ENCODE assay signal across 27 cellular contexts in genomic region chr19:15426485-15427349, GRCh38. TPM values are rescaled to one million over a fixed set of nuclear protein-coding genes. Genes with fewer than 3 reads are reported as not detected.
DNase-seq lines count a peak whose midpoint lies in the region; ATAC-seq and TF ChIP-seq lines count a peak whose summit lies in the region.
"Had no signal": no experiment of that assay in that cellular context is flagged by ENCODE, and none has a peak within 500 bp of the region (broad histone marks: within the 10 kb centered on the region; RNA-seq: fewer than 3 reads in every experiment).

No MANE protein-coding gene starts in this region.

- peaks cover 18% of the 10 kb centered on the region for H3K4me1 Mint-ChIP-seq in CD4-positive, alpha-beta T cell (ENCODE audit: low read depth)

- H3K9me3 ChIP-seq in right atrium auricular region (no peaks in the 10 kb centered on the region), testis (no peaks in the 10 kb centered on the region)
- no peaks in the 10 kb centered on the region for H3K9me3 ChIP-seq in CD4-positive, alpha-beta T cell (ENCODE audit: control insufficient read depth, low read length)
- H3K9me3 ChIP-seq: neutrophil, thoracic aorta had no signal

- CTCF ChIA-PET in CD4-positive, alpha-beta T cell (lab: Charles Lee) = no interaction called here

- no peaks in the 10 kb centered on the region for H3K9me3 Mint-ChIP-seq in CD4-positive, alpha-beta T cell
- H3K9me3 Mint-ChIP-seq: CD8-positive, alpha-beta memory T cell; GM23338 had no signal

- TF ChIP-seq POLR2A in erythroblast (IDR thresholded peaks at IDR 0.05; ENCODE audit: low read length) (no peak), testis (IDR thresholded peaks at IDR 0.05) (no peak)

- H3K27me3 Mint-ChIP-seq in CD4-positive, alpha-beta T cell = no peaks in the 10 kb centered on the region
- H3K27me3 Mint-ChIP-seq: CD8-positive, alpha-beta memory T cell had no signal

- H3K27ac Mint-ChIP-seq in CD4-positive, alpha-beta T cell = no peak overlapping the region
- H3K27ac Mint-ChIP-seq: activated T-helper 2 cell treated with anti-CD3 and anti-CD28 coated beads, Interferon-gamma antibody, Interleukin-2, Interleukin-4, amounts not matched to agents 10 μg/mL and 5 μg/mL and 100 μg/mL, durations not matched to agents 14 hours and 24 hours and 36 hours; GM23338 had no signal

- no peak overlapping the region for H3K4me3 Mint-ChIP-seq in CD4-positive, alpha-beta T cell
- H3K4me3 Mint-ChIP-seq: GM23338 had no signal

- peaks cover 53% of the 10 kb centered on the region for H3K36me3 Mint-ChIP-seq in CD4-positive, alpha-beta T cell (ENCODE audit: low read depth)

- no peak for TF ChIP-seq CTCF in right atrium auricular region (IDR thresholded peaks at IDR 0.05)
- no peak for TF ChIP-seq CTCF in testis (IDR thresholded peaks at IDR 0.05)
- no peak for TF ChIP-seq CTCF in CD4-positive, alpha-beta T cell (IDR thresholded peaks at IDR 0.05)

- intact Hi-C loops in Right ventricle myocardium inferior (cut with DNase I) = no loop called here
- intact Hi-C loops in testis (cut with DNase I; ENCODE audit: low total_unique reads) = no loop called here
- intact Hi-C loops in CD4-positive, alpha-beta T cell (cut with DNase I, micrococcal nuclease) = no loop called here

- H3K4me3 ChIP-seq in right atrium auricular region (no peak overlapping the region), testis (no peak overlapping the region)
- H3K4me3 ChIP-seq: GM23338, psoas muscle, skin epidermis, thoracic aorta had no signal

- H3K27ac ChIP-seq in right atrium auricular region (no peak overlapping the region), testis (no peak overlapping the region)
- no peak overlapping the region for H3K27ac ChIP-seq in CD4-positive, alpha-beta T cell (ENCODE audit: low read depth, low read length)
- H3K27ac ChIP-seq: 22Rv1, neutrophil, psoas muscle, RWPE1, skin epidermis, thoracic aorta had no signal

- no peak for ATAC-seq in Right ventricle myocardium inferior
- no peak for ATAC-seq in CD4-positive, alpha-beta T cell (ENCODE audit: poor library complexity)
- ATAC-seq: GM23338, psoas muscle had no signal

- H3K4me1 ChIP-seq in right atrium auricular region (peaks cover 0 to 45% of the 10 kb centered on the region in 2 donors), testis (peaks cover 13% of the 10 kb centered on the region)

- WGBS in testis, 2 donors = 88 to 89% methylated on average over 10 to 16 of the region's 16 CpGs

- peaks cover 57% of the 10 kb centered on the region for H3K36me3 ChIP-seq in right atrium auricular region
- H3K36me3 ChIP-seq in testis (ENCODE audit: low read depth, missing control alignments) = no peaks in the 10 kb centered on the region

- DNase-seq in DMS 273 (lab: John Stamatoyannopoulos, UW; ENCODE audit: unreplicated experiment) = peak; percentile 39
- no peak for DNase-seq in DMS 273 treated with DMSO at 0.1 percent for 48 hours (lab: John Stamatoyannopoulos, UW)
- peak; percentile 15 for DNase-seq in Right ventricle myocardium inferior (ENCODE audit: missing footprints)
- DNase-seq in right atrium auricular region (ENCODE audit: low spot score) = no peak
- peak; percentile 23 to 42 for DNase-seq in erythroblast (lab: John Stamatoyannopoulos, UW)
- peak; percentile 52 for DNase-seq in testis
- DNase-seq in CD4-positive, alpha-beta T cell = no peak
- DNase-seq in DMS153 treated with DMSO at 0.1 percent for 48 hours (lab: John Stamatoyannopoulos, UW; ENCODE audit: unreplicated experiment) = no peak
- DNase-seq: activated CD4-positive, CD25-positive, alpha-beta regulatory T cell treated with anti-CD3 and anti-CD28 coated beads, Interleukin-2, amount 50 U/mL, for 72 hours; AML-193; CD8-positive, alpha-beta memory T cell; islet precursor cell; Kasumi-1; NCI-H1048; NCI-H1930; stimulated activated CD4-positive, alpha-beta T cell treated with anti-CD3 and anti-CD28 coated beads, Interleukin-1b, Interleukin-23, amount 100 ng/mL, for 48 hours had no signal

- H3K27me3 ChIP-seq in right atrium auricular region = no peaks in the 10 kb centered on the region
- H3K27me3 ChIP-seq in testis = no peaks in the 10 kb centered on the region
- no peaks in the 10 kb centered on the region for H3K27me3 ChIP-seq in CD4-positive, alpha-beta T cell (ENCODE audit: control insufficient read depth, insufficient read depth, low read length)
- H3K27me3 ChIP-seq: neutrophil had no signal

- POLR2A ChIA-PET in CD4-positive, alpha-beta T cell (lab: Charles Lee) = no interaction called here

RNA-seq across cellular contexts. Expression of gene AKAP8L, which starts 7.9 kb away (rescaled TPM):
- total RNA-seq in Right ventricle myocardium inferior (76.7 TPM), right atrium auricular region (10 to 100 TPM; 66.5 to 78.2 TPM), testis (100 to 1,000 TPM; 334 to 399 TPM)
- polyA plus RNA-seq in testis (ENCODE audit: insufficient read depth, low read depth, low replicate concordance) = 131 TPM
- 100 to 1,000 TPM; 157 to 162 TPM for total RNA-seq in CD4-positive, alpha-beta T cell

RNA-seq across cellular contexts. Expression of gene WIZ, which starts 23.0 kb away (rescaled TPM):
- 31.3 TPM for total RNA-seq in Right ventricle myocardium inferior
- 10 to 100 TPM; 22.4 to 44.2 TPM for total RNA-seq in right atrium auricular region
- 100 to 1,000 TPM; 109 to 118 TPM for total RNA-seq in testis
- 66.2 TPM for polyA plus RNA-seq in testis (ENCODE audit: insufficient read depth, low read depth, low replicate concordance)
- total RNA-seq in CD4-positive, alpha-beta T cell = 10 to 100 TPM; 12.9 to 14.3 TPM

RNA-seq across cellular contexts. Expression of gene RASAL3, which starts 37.6 kb away (rescaled TPM):
- total RNA-seq in Right ventricle myocardium inferior = 2.3 TPM
- total RNA-seq in right atrium auricular region = 1 to 10 TPM in 1 of 2 donors, under 1 TPM in 1; 0.48 to 1.7 TPM
- 1 to 10 TPM; 1.4 to 2.7 TPM for total RNA-seq in testis
- 2.0 TPM for polyA plus RNA-seq in testis (ENCODE audit: insufficient read depth, low read depth, low replicate concordance)
- total RNA-seq in CD4-positive, alpha-beta T cell = 10 to 100 TPM; 91.8 to 92.8 TPM
- total RNA-seq: NCI-H460 had no signal

RNA-seq across cellular contexts. Expression of gene AKAP8, which starts 47.1 kb away (rescaled TPM):
- total RNA-seq in Right ventricle myocardium inferior (19.8 TPM), right atrium auricular region (10 to 100 TPM; 12.3 to 17.9 TPM), testis (10 to 100 TPM; 44.0 to 46.3 TPM)
- polyA plus RNA-seq in testis (ENCODE audit: insufficient read depth, low read depth, low replicate concordance) = 20.1 TPM
- 10 to 100 TPM; 87.5 to 90.1 TPM for total RNA-seq in CD4-positive, alpha-beta T cell

RNA-seq across cellular contexts. Expression of gene PGLYRP2, which starts 52.6 kb away (rescaled TPM):
- total RNA-seq in Right ventricle myocardium inferior = not detected
- total RNA-seq in right atrium auricular region = not detected
- 10 to 100 TPM; 43.7 to 44.4 TPM for total RNA-seq in testis
- polyA plus RNA-seq in testis (ENCODE audit: insufficient read depth, low read depth, low replicate concordance) = 27.8 TPM
- not detected for total RNA-seq in CD4-positive, alpha-beta T cell
- total RNA-seq: activated T-helper 2 cell treated with anti-CD3 and anti-CD28 coated beads, Interferon-gamma antibody, Interleukin-2, Interleukin-4, amounts not matched to agents 10 μg/mL and 5 μg/mL and 100 μg/mL, durations not matched to agents 14 hours and 24 hours and 36 hours; frontal cortex; GM23338; lung microvascular endothelial cell; NCI-H460; psoas muscle; thoracic aorta had no signal
- polyA plus RNA-seq: GM23338, psoas muscle had no signal

Comparison
In these comparisons a context has a peak if more than half of its experiments do, and no peak if none do; other contexts are left out.
1. DNase-seq: peak in DMS 273 (single experiment), Right ventricle myocardium inferior (single experiment), erythroblast (2 of 2) and testis (single experiment); none in DMS 273 treated with DMSO at 0.1 percent for 48 hours (single experiment), right atrium auricular region (single experiment), CD4-positive, alpha-beta T cell (0 of 10) and DMS153 treated with DMSO at 0.1 percent for 48 hours (single experiment).
2. RNA of gene RASAL3, which starts 37.6 kb away (total RNA-seq): 91.8 to 92.8 TPM in CD4-positive, alpha-beta T cell; 1.4 to 2.7 TPM in testis, 2.3 TPM in Right ventricle myocardium inferior (single experiment) and 0.48 to 1.7 TPM in right atrium auricular region; every median in the first group is over 10 times any median in the second.